Comparison of ENCODE assay signal across 2 cellular contexts in the genomic region with DNA sequence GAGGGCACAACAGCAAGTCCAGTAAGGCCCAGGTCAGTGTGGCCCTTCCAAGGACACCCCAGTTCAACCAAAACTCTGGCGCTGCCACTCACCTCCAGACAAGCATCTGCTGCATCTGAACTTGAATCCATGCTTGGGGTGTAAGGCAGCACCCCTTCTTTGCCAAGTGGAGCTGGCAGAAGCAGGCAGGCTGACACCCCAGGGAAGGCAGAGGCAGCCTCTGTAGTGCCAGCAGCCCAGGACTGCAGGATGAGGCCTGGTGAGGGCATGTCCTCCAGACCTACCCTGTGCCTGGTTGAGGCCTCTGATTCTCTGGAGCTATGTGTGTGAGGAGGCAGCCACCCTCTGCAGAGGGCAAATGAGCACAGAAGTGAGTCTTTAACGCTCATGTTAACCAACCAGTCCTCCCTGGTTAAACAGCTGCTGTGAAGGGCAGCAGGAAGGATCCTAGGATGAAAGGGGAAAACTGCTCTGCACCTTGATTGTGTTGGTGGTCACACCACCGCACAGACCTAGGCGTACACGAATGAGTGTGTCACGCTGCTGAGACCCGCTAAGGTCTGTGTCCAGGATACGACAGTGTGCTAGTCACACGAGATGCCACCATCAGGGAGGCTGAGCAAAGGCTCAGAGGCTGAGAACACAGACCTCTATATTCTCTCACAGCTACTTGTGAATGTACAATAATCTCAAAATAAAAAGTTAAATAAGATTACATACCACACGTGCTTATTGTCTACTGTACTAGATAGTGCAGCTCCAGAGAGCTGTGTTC.
TF ChIP-seq lines count a peak whose summit lies in the region.

No MANE protein-coding gene starts in this region.

TF ChIP-seq in HCT116, 20 proteins besides CTCF, POLR2A, EP300 and RAD21:
- TF ChIP-seq EZH2phosphoT487 (IDR thresholded peaks at IDR 0.05; ENCODE audit: borderline replicate concordance), result no peak
- TF ChIP-seq, protein P1, sequence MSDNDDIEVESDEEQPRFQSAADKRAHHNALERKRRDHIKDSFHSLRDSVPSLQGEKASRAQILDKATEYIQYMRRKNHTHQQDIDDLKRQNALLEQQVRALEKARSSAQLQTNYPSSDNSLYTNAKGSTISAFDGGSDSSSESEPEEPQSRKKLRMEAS (IDR thresholded peaks at IDR 0.05), result no peak
- TF ChIP-seq ZFX (IDR thresholded peaks at IDR 0.05), result no peak
- TF ChIP-seq, protein P2, sequence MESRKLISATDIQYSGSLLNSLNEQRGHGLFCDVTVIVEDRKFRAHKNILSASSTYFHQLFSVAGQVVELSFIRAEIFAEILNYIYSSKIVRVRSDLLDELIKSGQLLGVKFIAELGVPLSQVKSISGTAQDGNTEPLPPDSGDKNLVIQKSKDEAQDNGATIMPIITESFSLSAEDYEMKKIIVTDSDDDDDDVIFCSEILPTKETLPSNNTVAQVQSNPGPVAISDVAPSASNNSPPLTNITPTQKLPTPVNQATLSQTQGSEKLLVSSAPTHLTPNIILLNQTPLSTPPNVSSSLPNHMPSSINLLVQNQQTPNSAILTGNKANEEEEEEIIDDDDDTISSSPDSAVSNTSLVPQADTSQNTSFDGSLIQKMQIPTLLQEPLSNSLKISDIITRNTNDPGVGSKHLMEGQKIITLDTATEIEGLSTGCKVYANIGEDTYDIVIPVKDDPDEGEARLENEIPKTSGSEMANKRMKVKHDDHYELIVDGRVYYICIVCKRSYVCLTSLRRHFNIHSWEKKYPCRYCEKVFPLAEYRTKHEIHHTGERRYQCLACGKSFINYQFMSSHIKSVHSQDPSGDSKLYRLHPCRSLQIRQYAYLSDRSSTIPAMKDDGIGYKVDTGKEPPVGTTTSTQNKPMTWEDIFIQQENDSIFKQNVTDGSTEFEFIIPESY (IDR thresholded peaks at IDR 0.05; ENCODE audit: extremely low read depth, insufficient replicate concordance, low read length), result no peak
- no peak for TF ChIP-seq EZH2 (IDR thresholded peaks at IDR 0.05)
- no peak for TF ChIP-seq EGR1 (IDR thresholded peaks at IDR 0.05; ENCODE audit: low read depth)
- no peak for TF ChIP-seq CEBPB (IDR thresholded peaks at IDR 0.05; ENCODE audit: low read depth)
- TF ChIP-seq, protein P3, sequence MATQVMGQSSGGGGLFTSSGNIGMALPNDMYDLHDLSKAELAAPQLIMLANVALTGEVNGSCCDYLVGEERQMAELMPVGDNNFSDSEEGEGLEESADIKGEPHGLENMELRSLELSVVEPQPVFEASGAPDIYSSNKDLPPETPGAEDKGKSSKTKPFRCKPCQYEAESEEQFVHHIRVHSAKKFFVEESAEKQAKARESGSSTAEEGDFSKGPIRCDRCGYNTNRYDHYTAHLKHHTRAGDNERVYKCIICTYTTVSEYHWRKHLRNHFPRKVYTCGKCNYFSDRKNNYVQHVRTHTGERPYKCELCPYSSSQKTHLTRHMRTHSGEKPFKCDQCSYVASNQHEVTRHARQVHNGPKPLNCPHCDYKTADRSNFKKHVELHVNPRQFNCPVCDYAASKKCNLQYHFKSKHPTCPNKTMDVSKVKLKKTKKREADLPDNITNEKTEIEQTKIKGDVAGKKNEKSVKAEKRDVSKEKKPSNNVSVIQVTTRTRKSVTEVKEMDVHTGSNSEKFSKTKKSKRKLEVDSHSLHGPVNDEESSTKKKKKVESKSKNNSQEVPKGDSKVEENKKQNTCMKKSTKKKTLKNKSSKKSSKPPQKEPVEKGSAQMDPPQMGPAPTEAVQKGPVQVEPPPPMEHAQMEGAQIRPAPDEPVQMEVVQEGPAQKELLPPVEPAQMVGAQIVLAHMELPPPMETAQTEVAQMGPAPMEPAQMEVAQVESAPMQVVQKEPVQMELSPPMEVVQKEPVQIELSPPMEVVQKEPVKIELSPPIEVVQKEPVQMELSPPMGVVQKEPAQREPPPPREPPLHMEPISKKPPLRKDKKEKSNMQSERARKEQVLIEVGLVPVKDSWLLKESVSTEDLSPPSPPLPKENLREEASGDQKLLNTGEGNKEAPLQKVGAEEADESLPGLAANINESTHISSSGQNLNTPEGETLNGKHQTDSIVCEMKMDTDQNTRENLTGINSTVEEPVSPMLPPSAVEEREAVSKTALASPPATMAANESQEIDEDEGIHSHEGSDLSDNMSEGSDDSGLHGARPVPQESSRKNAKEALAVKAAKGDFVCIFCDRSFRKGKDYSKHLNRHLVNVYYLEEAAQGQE (IDR thresholded peaks at IDR 0.05; ENCODE audit: low read depth), result no peak
- TF ChIP-seq ELF1 (IDR thresholded peaks at IDR 0.05; ENCODE audit: borderline replicate concordance, low read depth), result no peak
- TF ChIP-seq, protein P4, sequence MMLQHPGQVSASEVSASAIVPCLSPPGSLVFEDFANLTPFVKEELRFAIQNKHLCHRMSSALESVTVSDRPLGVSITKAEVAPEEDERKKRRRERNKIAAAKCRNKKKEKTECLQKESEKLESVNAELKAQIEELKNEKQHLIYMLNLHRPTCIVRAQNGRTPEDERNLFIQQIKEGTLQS (IDR thresholded peaks at IDR 0.05), result no peak
- no peak for TF ChIP-seq POLR2AphosphoS5 (IDR thresholded peaks at IDR 0.05; ENCODE audit: low read depth, low read length)
- no peak for TF ChIP-seq ZNF274 (IDR thresholded peaks at IDR 0.05; ENCODE audit: low read depth, low read length)
- TF ChIP-seq SIN3A (IDR thresholded peaks at IDR 0.05; ENCODE audit: low read depth), result no peak
- TF ChIP-seq FOSL1 (IDR thresholded peaks at IDR 0.05; ENCODE audit: low read depth), result no peak
- TF ChIP-seq SP1 (IDR thresholded peaks at IDR 0.05; ENCODE audit: low read depth), result no peak
- no peak for TF ChIP-seq SRF (IDR thresholded peaks at IDR 0.05; ENCODE audit: low read depth)
- TF ChIP-seq CBX3 (IDR thresholded peaks at IDR 0.05; ENCODE audit: low read depth), result no peak
- no peak for TF ChIP-seq TCF7L2 (IDR thresholded peaks at IDR 0.05; ENCODE audit: borderline replicate concordance, extremely low read depth, insufficient read depth, insufficient read length)
- no peak for TF ChIP-seq JUND (IDR thresholded peaks at IDR 0.05)
- no peak for TF ChIP-seq YY1 (IDR thresholded peaks at IDR 0.05; ENCODE audit: extremely low read depth, insufficient replicate concordance, low read depth, low read length)

TF ChIP-seq in neural cell, 6 proteins besides CTCF, POLR2A, EP300 and RAD21:
- TF ChIP-seq EZH2 (IDR thresholded peaks at IDR 0.05; ENCODE audit: borderline replicate concordance, insufficient read depth, low read length, poor library complexity, severe bottlenecking) (no peak), POLR2AphosphoS5 (IDR thresholded peaks at IDR 0.05) (no peak), MXI1 (conservative IDR thresholded peaks at IDR 0.05; ENCODE audit: poor library complexity, severe bottlenecking) (no peak), SMC3 (conservative IDR thresholded peaks at IDR 0.05; ENCODE audit: poor library complexity) (no peak), TAF1 (IDR thresholded peaks at IDR 0.05; ENCODE audit: low read depth) (no peak)
- TF ChIP-seq, protein P3 (IDR thresholded peaks at IDR 0.05; ENCODE audit: borderline replicate concordance), result no peak
TF ChIP-seq in neural cell: peak in this region for 0.
